ENCODE assay signal across 11 cellular contexts in the genomic region with DNA sequence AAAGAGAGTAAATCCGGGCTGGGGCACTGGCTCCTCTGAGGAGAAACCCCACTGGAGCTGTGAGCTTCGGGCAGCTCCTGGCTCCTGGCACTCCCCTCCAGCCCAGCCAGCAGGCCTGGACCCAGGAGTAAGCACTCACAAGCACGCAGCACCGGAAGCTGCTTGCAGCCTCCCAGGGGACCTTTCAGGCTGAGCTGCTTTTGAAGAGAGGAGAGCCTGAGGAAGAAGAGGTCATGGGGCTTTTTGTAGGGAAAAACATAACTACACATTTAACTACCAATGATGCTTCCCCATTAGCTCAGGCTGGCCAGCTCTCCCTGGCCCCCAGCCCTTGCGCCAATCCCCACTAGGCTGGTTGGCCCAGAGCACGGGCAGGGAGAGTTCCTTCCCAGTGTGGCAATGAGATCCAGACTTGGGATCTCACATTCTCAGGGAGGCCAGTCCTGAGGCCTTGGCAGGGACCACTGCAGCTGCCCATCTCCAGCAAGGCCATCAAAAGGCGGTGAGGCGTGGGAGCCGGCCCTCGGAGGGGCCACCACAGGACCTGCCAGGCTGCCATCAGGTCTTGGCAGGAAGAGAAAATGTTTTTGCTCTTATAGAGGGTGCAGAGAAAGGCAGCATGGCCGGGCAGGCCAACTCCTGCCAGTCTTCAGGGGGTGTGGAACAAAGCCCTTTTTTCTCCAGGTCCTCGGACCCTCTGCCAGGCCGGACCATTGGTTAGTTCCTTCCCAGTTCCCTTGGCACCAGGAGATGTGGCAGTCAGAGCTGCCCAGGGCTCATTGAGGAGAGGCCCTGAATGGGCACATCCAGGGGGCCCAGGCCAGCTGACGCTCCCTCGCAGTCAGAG. TPM values are rescaled to one million over a fixed set of nuclear protein-coding genes. Genes with fewer than 3 reads are reported as not detected.
DNase-seq lines count a peak whose midpoint lies in the region; ATAC-seq, FAIRE-seq and TF ChIP-seq lines count a peak whose summit lies in the region.
"Had no signal": no experiment of that assay in that cellular context is flagged by ENCODE, and none has a peak within 500 bp of the region (broad histone marks: within the 10 kb centered on the region; RNA-seq: fewer than 3 reads in every experiment).

No MANE protein-coding gene starts in this region.

- no peak for ATAC-seq in GM21717 (IDR thresholded peaks at IDR 0.05; ENCODE audit: unreplicated experiment)
- ATAC-seq in HG03108 (IDR thresholded peaks at IDR 0.05; ENCODE audit: unreplicated experiment), result no peak
- ATAC-seq: activated CD8-positive, alpha-beta T cell treated with anti-CD3 and anti-CD28 coated beads for 36 hours had no signal

- TF ChIP-seq POLR2A in NB4 (IDR thresholded peaks at IDR 0.05; ENCODE audit: extremely low read depth, insufficient read length), result no peak

- peaks cover 0 to 16% (median 11%) of the 10 kb centered on the region in 11 experiments; a peak in 16 of 22 replicates for H3K9me3 ChIP-seq in BLaER1 treated with 17β-estradiol and CSF1 and Interleukin-3, amounts not matched to agents 10 nM and 100 nM (replicated peaks in 1 of 11)
- no peaks in the 10 kb centered on the region for H3K9me3 ChIP-seq in small intestine (ENCODE audit: control insufficient read depth, low read depth)
- H3K9me3 ChIP-seq: prostate gland had no signal

- FAIRE-seq in small intestine (lab: Jason Lieb, UNC), result no peak
- FAIRE-seq: bronchial epithelial cell had no signal

- H3K27me3 ChIP-seq in BLaER1 treated with 17β-estradiol and CSF1 and Interleukin-3, amounts not matched to agents 10 nM and 100 nM, result no peaks in the 10 kb centered on the region
- no peaks in the 10 kb centered on the region for H3K27me3 ChIP-seq in small intestine (ENCODE audit: control insufficient read depth in 2 of 2, insufficient read depth in 2 of 2, low read length in 2 of 2)

- H4K20me1 ChIP-seq in BLaER1 treated with 17β-estradiol and CSF1 and Interleukin-3, amounts not matched to agents 10 nM and 100 nM, result no peaks in the 10 kb centered on the region

- H3K36me3 ChIP-seq in BLaER1 treated with 17β-estradiol and CSF1 and Interleukin-3, amounts not matched to agents 10 nM and 100 nM, result no peaks in the 10 kb centered on the region
- no peaks in the 10 kb centered on the region for H3K36me3 ChIP-seq in small intestine (ENCODE audit: control insufficient read depth in 2 of 2, insufficient read depth in 2 of 2, low read length in 2 of 2)
- H3K36me3 ChIP-seq: prostate gland had no signal

- peak overlapping the region in 1 of 10 experiments; percentile 20; a peak in 1 of 20 replicates for H3K4me3 ChIP-seq in BLaER1 treated with 17β-estradiol and CSF1 and Interleukin-3, amounts not matched to agents 10 nM and 100 nM
- no peak overlapping the region for H3K4me3 ChIP-seq in NB4 (ENCODE audit: low read depth, low read length)
- no peak overlapping the region for H3K4me3 ChIP-seq in small intestine (ENCODE audit: low read depth in 1 of 2, low read length in 2 of 2)
- H3K4me3 ChIP-seq: prostate gland had no signal

- 81 to 82% (median 81%) methylated on average over 13 to 15 of the region's 15 CpGs for WGBS in small intestine, 3 donors

- DNase-seq in NB4 (ENCODE audit: low read depth) (peak; percentile 75), fibroblast of gingiva (ENCODE audit: low read depth) (peak; percentile 69), nucleus accumbens (lab: John Stamatoyannopoulos, UW) (peak in 51 of 56 donors; percentile 18 to 97 (median 75)), small intestine (no peak), HCEC 1CT (no peak)
- DNase-seq: activated CD8-positive, alpha-beta T cell treated with anti-CD3 and anti-CD28 coated beads for 36 hours had no signal

- peak overlapping the region; percentile 28 to 95 (median 81) for H3K4me2 ChIP-seq in BLaER1 treated with 17β-estradiol and CSF1 and Interleukin-3, amounts not matched to agents 10 nM and 100 nM

- TF ChIP-seq CTCF in NB4 (IDR thresholded peaks at IDR 0.05; ENCODE audit: low read depth, low read length), result no peak

- peaks cover 9 to 22% (median 14%) of the 10 kb centered on the region in 10 experiments; a peak in 19 of 20 replicates for H3K4me1 ChIP-seq in BLaER1 treated with 17β-estradiol and CSF1 and Interleukin-3, amounts not matched to agents 10 nM and 100 nM
- H3K4me1 ChIP-seq in small intestine (ENCODE audit: control insufficient read depth in 2 of 2, insufficient read depth in 1 of 2, low read depth in 1 of 2, low read length in 1 of 2), result no peaks in the 10 kb centered on the region
- H3K4me1 ChIP-seq: prostate gland had no signal

- H3K27ac ChIP-seq in BLaER1 treated with 17β-estradiol and CSF1 and Interleukin-3, amounts not matched to agents 10 nM and 100 nM, result peak overlapping the region in 8 of 11 experiments; percentile 6 to 58 (median 34); a peak in 11 of 22 replicates
- no peak overlapping the region for H3K27ac ChIP-seq in small intestine (ENCODE audit: low read depth in 1 of 2, low read length in 1 of 2)
- H3K27ac ChIP-seq: prostate gland had no signal

- H3K9ac ChIP-seq in BLaER1 treated with 17β-estradiol and CSF1 and Interleukin-3, amounts not matched to agents 10 nM and 100 nM, result peak overlapping the region in 8 of 11 experiments; percentile 7 to 56 (median 28); a peak in 10 of 22 replicates

RNA-seq across cellular contexts. Expression of gene MFGE8, which starts 41.5 kb away (rescaled TPM):
- polyA plus RNA-seq in small intestine, result 100 to 1,000 TPM in 1 of 3 donors, 1 to 10 TPM in 2; 4.0 to 104 (median 9.7) TPM

RNA-seq across cellular contexts. Expression of gene HAPLN3, which starts 59.3 kb away (rescaled TPM):
- 1 to 10 TPM in 1 of 3 donors, under 1 TPM in 1, not detected in 1; 0.27 to 7.6 TPM for polyA plus RNA-seq in small intestine

Comparison
In these comparisons a context has a peak if more than half of its experiments do, and no peak if none do; other contexts are left out.
1. H3K27ac ChIP-seq: peak in BLaER1 treated with 17β-estradiol and CSF1 and Interleukin-3, amounts not matched to agents 10 nM and 100 nM (8 of 11); none in small intestine (0 of 2).
2. DNase-seq: peak in NB4 (single experiment), fibroblast of gingiva (single experiment) and nucleus accumbens (51 of 56); none in small intestine (single experiment) and HCEC 1CT (single experiment).